Comparison of ENCODE assay signal across 8 cellular contexts in the genomic region with DNA sequence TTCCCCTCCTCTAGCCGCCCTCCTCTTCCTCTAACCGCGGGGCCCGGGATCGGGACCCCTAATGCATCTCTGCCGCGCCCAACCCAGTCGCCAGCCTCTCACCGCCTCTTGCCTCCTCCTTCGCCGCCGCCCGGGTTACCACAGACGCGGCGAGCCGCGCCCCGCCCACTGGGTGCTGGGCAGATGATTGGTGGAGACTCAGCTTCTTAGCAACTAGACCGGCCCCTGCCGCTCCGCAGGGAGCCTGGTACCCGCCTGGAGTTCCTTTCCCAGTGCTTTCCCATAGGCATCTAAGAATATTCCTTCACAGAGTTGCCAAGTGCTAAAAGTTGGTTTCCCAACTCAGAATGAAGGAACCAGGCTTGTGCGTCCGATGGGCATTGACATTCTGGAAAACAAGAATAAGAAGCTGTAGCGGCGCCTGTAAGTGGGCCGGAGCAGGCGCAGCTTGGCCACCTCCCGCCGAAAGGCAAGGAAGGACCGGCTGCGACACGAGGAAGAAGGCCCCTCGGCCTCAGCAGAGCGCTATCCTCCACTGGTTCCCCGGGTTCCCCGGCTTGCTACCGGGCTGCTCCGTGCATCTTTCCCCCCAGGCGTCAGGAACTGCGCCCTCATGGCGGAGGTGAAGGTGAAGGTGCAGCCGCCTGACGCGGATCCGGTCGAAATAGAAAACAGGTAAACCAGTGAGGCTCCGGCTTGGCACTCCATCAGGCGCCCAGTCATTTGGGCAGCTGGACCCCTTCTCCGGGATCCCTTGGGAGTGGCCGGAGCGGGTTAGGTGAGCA.
DNase-seq lines count a peak whose midpoint lies in the region; ATAC-seq lines count a peak whose summit lies in the region.

A gene (minus strand): TSS at position 137 of the 785 bp plus-strand sequence. CDS start 1,672 bp downstream, outside the sequence.
A gene with protein sequence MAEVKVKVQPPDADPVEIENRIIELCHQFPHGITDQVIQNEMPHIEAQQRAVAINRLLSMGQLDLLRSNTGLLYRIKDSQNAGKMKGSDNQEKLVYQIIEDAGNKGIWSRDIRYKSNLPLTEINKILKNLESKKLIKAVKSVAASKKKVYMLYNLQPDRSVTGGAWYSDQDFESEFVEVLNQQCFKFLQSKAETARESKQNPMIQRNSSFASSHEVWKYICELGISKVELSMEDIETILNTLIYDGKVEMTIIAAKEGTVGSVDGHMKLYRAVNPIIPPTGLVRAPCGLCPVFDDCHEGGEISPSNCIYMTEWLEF (plus strand): TSS at position 497 of the 785 bp plus-strand sequence. CDS start 117 bp downstream, at position 614.

- H3K4me3 ChIP-seq in GM08714 (ENCODE audit: low read length) = peak within 1 kb of the TSS; percentile 95
- peak within 1 kb of the TSS; percentile 95 for H3K4me3 ChIP-seq in SK-N-MC

- H3K27ac Mint-ChIP-seq in activated naive CD4-positive, alpha-beta T cell treated with anti-CD3 and anti-CD28 coated beads, Interleukin-2, amount 50 U/mL, for 24 hours = peak within 1 kb of the TSS; percentile 98

- no peaks in the 10 kb centered on the region for H3K9me3 ChIP-seq in SK-N-MC (ENCODE audit: low read depth, low read length)

- H3K9ac ChIP-seq in SK-N-MC (ENCODE audit: insufficient read length) = peak within 1 kb of the TSS; percentile 95

- DNase-seq in NCI-H1048 (lab: John Stamatoyannopoulos, UW) = peak; percentile 91
- DNase-seq in SK-N-MC (ENCODE audit: low read depth, low spot score) = peak; percentile 94
- peak; percentile 96 for DNase-seq in globus pallidus (ENCODE audit: low spot score)
- DNase-seq in non-pigmented ciliary epithelial cell (ENCODE audit: low read depth) = peak; percentile 76
- DNase-seq in superior temporal gyrus (ENCODE audit: extremely low spot score) = peak; percentile 97

- H3K36me3 ChIP-seq in SK-N-MC (ENCODE audit: insufficient read depth, low read length) = peaks cover 24% of the 10 kb centered on the region

- H3K4me1 Mint-ChIP-seq in activated naive CD4-positive, alpha-beta T cell treated with anti-CD3 and anti-CD28 coated beads, Interleukin-2, amount 50 U/mL, for 24 hours = peaks cover 38% of the 10 kb centered on the region

- peaks cover 3% of the 10 kb centered on the region for H3K36me3 Mint-ChIP-seq in activated naive CD4-positive, alpha-beta T cell treated with anti-CD3 and anti-CD28 coated beads, Interleukin-2, amount 50 U/mL, for 24 hours

- H3K4me3 Mint-ChIP-seq in activated naive CD4-positive, alpha-beta T cell treated with anti-CD3 and anti-CD28 coated beads, Interleukin-2, amount 50 U/mL, for 24 hours = peak within 1 kb of the TSS; percentile 94

- no peaks in the 10 kb centered on the region for H3K9me3 Mint-ChIP-seq in activated naive CD4-positive, alpha-beta T cell treated with anti-CD3 and anti-CD28 coated beads, Interleukin-2, amount 50 U/mL, for 24 hours

- H3K27ac ChIP-seq in SK-N-MC = peak within 1 kb of the TSS; percentile 98

- peak; percentile 99 for ATAC-seq in HG02588 (IDR thresholded peaks at IDR 0.05; ENCODE audit: unreplicated experiment)

- H3K27me3 Mint-ChIP-seq in activated naive CD4-positive, alpha-beta T cell treated with anti-CD3 and anti-CD28 coated beads, Interleukin-2, amount 50 U/mL, for 24 hours = no peaks in the 10 kb centered on the region

Comparison
In these comparisons a context has a peak if more than half of its experiments do, and no peak if none do; other contexts are left out.
1. Peak in every context shown above with its lines: DNase-seq, ATAC-seq, H3K4me3 ChIP-seq and H3K27ac ChIP-seq.